In genomic region chr11:6488831-6489230, GRCh38 we compare ENCODE assay signal across 23 cellular contexts. TPM values are rescaled to one million over a fixed set of nuclear protein-coding genes. Genes with fewer than 3 reads are reported as not detected.
"Had no signal": no experiment of that assay in that cellular context is flagged by ENCODE, and none has a peak within 500 bp of the region (broad histone marks: within the 10 kb centered on the region; RNA-seq: fewer than 3 reads in every experiment).

No MANE protein-coding gene starts in this region.

- DNase-seq: activated CD4-positive, alpha-beta memory T cell treated with anti-CD3 and anti-CD28 coated beads, Interleukin-2, amount 10 ng/mL, durations not matched to agents 7 days and 5 days; activated CD4-positive, alpha-beta T cell treated with anti-CD3 and anti-CD28 coated beads for 36 hours; activated effector memory CD4-positive, alpha-beta T cell treated with anti-CD3 and anti-CD28 coated beads, Interleukin-2, amount 50 U/mL, for 16 hours; activated T-cell treated with anti-CD3 and anti-CD28 coated beads, Interleukin-2, amount 50 U/mL, for 72 hours; amygdala; dermis blood vessel endothelial cell; effector memory CD4-positive, alpha-beta T cell; heart left ventricle; immature natural killer cell; kidney glomerular epithelial cell; mesenchymal stem cell; naive thymus-derived CD8-positive, alpha-beta T cell; pancreas; sigmoid colon; spleen; stimulated activated CD4-positive, alpha-beta T cell treated with anti-CD3 and anti-CD28 coated beads, Interleukin-4, amount 100 ng/mL, for 4 hours; stimulated activated naive CD4-positive, alpha-beta T cell; T-helper 1 cell had no signal

- H3K9me3 ChIP-seq: esophagus muscularis mucosa, gastroesophageal sphincter, heart left ventricle, pancreas, sigmoid colon, spleen had no signal

- H3K4me1 Mint-ChIP-seq: activated CD4-positive, alpha-beta memory T cell treated with anti-CD3 and anti-CD28 coated beads, Interleukin-2, amount 10 ng/mL, durations not matched to agents 7 days and 5 days had no signal

- ATAC-seq: activated CD4-positive, alpha-beta T cell treated with anti-CD3 and anti-CD28 coated beads for 36 hours; activated naive CD4-positive, alpha-beta T cell treated with anti-CD3 and anti-CD28 coated beads, Interleukin-2, amount 50 U/mL, for 72 hours; activated T-cell treated with anti-CD3 and anti-CD28 coated beads, Interleukin-2, amount 50 U/mL, for 72 hours; gastroesophageal sphincter; heart left ventricle; naive thymus-derived CD8-positive, alpha-beta T cell had no signal

- H3K36me3 Mint-ChIP-seq: activated naive CD4-positive, alpha-beta T cell treated with anti-CD3 and anti-CD28 coated beads, Interleukin-2, amount 50 U/mL, for 72 hours had no signal

- H3K4me3 ChIP-seq: cardiac muscle cell, esophagus muscularis mucosa, gastroesophageal sphincter, heart left ventricle, pancreas, sigmoid colon, spleen had no signal

- H3K27me3 ChIP-seq: cardiac muscle cell, esophagus muscularis mucosa, gastroesophageal sphincter, heart left ventricle, pancreas, sigmoid colon, spleen had no signal

- H3K27me3 Mint-ChIP-seq: activated CD4-positive, alpha-beta memory T cell treated with anti-CD3 and anti-CD28 coated beads, Interleukin-2, amount 10 ng/mL, durations not matched to agents 7 days and 5 days; activated CD4-positive, alpha-beta T cell treated with anti-CD3 and anti-CD28 coated beads for 36 hours; naive thymus-derived CD8-positive, alpha-beta T cell had no signal

- H3K4me1 ChIP-seq: esophagus muscularis mucosa, gastroesophageal sphincter, heart left ventricle, pancreas, sigmoid colon had no signal

- FAIRE-seq: endothelial cell of umbilical vein, pancreas had no signal

- H3K9me3 Mint-ChIP-seq: activated CD4-positive, alpha-beta memory T cell treated with anti-CD3 and anti-CD28 coated beads, Interleukin-2, amount 10 ng/mL, durations not matched to agents 7 days and 5 days; activated naive CD4-positive, alpha-beta T cell treated with anti-CD3 and anti-CD28 coated beads, Interleukin-2, amount 50 U/mL, for 72 hours; activated T-cell treated with anti-CD3 and anti-CD28 coated beads, Interleukin-2, amount 50 U/mL, for 72 hours; immature natural killer cell; naive thymus-derived CD8-positive, alpha-beta T cell had no signal

- H3K27ac ChIP-seq: cardiac muscle cell, esophagus muscularis mucosa, gastroesophageal sphincter, heart left ventricle, pancreas, sigmoid colon, spleen had no signal

- H3K4me3 Mint-ChIP-seq: activated CD4-positive, alpha-beta memory T cell treated with anti-CD3 and anti-CD28 coated beads, Interleukin-2, amount 10 ng/mL, durations not matched to agents 7 days and 5 days; activated CD4-positive, alpha-beta T cell treated with anti-CD3 and anti-CD28 coated beads for 36 hours; activated T-cell treated with anti-CD3 and anti-CD28 coated beads, Interleukin-2, amount 50 U/mL, for 72 hours; immature natural killer cell; naive thymus-derived CD8-positive, alpha-beta T cell had no signal

- H3K27ac Mint-ChIP-seq: activated CD4-positive, alpha-beta memory T cell treated with anti-CD3 and anti-CD28 coated beads, Interleukin-2, amount 10 ng/mL, durations not matched to agents 7 days and 5 days; activated CD4-positive, alpha-beta T cell treated with anti-CD3 and anti-CD28 coated beads for 36 hours; activated T-cell treated with anti-CD3 and anti-CD28 coated beads, Interleukin-2, amount 50 U/mL, for 72 hours had no signal

RNA-seq across cellular contexts. Expression of gene HPX, which starts 48.0 kb away (rescaled TPM):
- polyA plus RNA-seq: immature natural killer cell; naive thymus-derived CD8-positive, alpha-beta T cell had no signal
